In the genomic region with DNA sequence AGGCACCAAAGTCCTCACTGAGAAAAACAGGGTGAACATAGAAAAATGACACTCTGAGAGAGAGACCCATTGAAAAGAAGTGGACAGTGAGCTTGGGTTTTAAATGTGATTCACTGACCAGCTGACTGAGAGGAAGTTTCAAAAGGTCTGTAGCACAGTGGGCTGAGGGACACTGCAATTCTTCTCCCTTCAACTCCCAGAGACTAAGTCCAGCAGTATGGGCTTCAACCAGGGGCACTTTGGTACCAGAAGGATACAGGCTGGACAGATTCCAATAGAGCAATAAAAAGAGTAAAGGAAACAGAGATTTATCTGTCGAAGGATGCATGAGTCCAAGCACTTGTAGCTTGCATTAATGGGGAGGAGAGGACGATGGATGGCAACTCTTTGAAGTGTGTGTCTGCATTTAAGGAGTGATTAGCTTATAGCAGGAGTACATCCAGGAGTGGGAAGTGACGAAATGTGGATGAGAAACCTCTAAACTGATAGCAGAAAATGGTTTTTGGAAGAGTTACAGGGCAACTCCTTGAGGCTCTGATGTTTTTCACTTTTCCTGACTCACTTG, we compare ENCODE assay signal across 14 cellular contexts.
DNase-seq lines count a peak whose midpoint lies in the region; ATAC-seq and TF ChIP-seq lines count a peak whose summit lies in the region.
"Had no signal": no experiment of that assay in that cellular context is flagged by ENCODE, and none has a peak within 500 bp of the region (broad histone marks: within the 10 kb centered on the region; RNA-seq: fewer than 3 reads in every experiment).

No MANE protein-coding gene starts in this region.

- intact Hi-C loops in heart right ventricle (cut with DNase I) (loop anchor here in 1 of 10 donors (10.0 kb wide), 2 partner anchors 115 to 465 kb away; a partner anchor contains a TSS), cardiac septum (cut with DNase I) (loop anchor here (5.0 to 10.0 kb wide), 3 partner anchors 73 to 265 kb away; no protein-coding TSS in a partner anchor), left lung (cut with DNase I) (no loop called here), dorsolateral prefrontal cortex (cut with DNase I) (no loop called here)
- intact Hi-C loops in activated T-helper 1 cell treated with anti-CD3 and anti-CD28 coated beads, Interleukin-12 subunit alpha, Interleukin-12 subunit beta, Interleukin-2, Interleukin-4 antibody, amounts not matched to agents 30 ng/mL and 10 ng/mL and 1 ng/mL, durations not matched to agents 14 hours and 24 hours and 36 hours (cut with micrococcal nuclease) = loop anchor here (5.0 kb wide), 1 partner anchor 132 kb away; no protein-coding TSS in a partner anchor

- H3K4me3 ChIP-seq in heart right ventricle (no peak overlapping the region), left lung (no peak overlapping the region), upper lobe of left lung (no peak overlapping the region), dorsolateral prefrontal cortex (no peak overlapping the region)
- H3K4me3 ChIP-seq: testis had no signal

- H3K9me3 Mint-ChIP-seq in activated T-helper 1 cell treated with anti-CD3 and anti-CD28 coated beads, Interleukin-12 subunit alpha, Interleukin-12 subunit beta, Interleukin-2, Interleukin-4 antibody, amounts not matched to agents 30 ng/mL and 10 ng/mL and 1 ng/mL, durations not matched to agents 14 hours and 24 hours and 36 hours = peaks cover 3% of the 10 kb centered on the region
- no peaks in the 10 kb centered on the region for H3K9me3 Mint-ChIP-seq in nephron progenitor cell

- TF ChIP-seq CTCF in heart right ventricle (IDR thresholded peaks at IDR 0.05) (no peak), left lung (IDR thresholded peaks at IDR 0.05) (no peak), upper lobe of left lung (IDR thresholded peaks at IDR 0.05) (no peak), nephron progenitor cell (IDR thresholded peaks at IDR 0.05) (no peak), dorsolateral prefrontal cortex (IDR thresholded peaks at IDR 0.05 in 54 of 56, conservative IDR thresholded peaks at IDR 0.05 in 2 of 56; ENCODE audit: low read depth in 1 of 56, partially characterized antibody in 56 of 56) (no peak)

- no peak for TF ChIP-seq EP300 in upper lobe of left lung (IDR thresholded peaks at IDR 0.05)

- no peak for TF ChIP-seq POLR2A in upper lobe of left lung (IDR thresholded peaks at IDR 0.05)

- peaks cover 0 to 51% (median 36%) of the 10 kb centered on the region in 9 donors for H3K4me1 ChIP-seq in heart right ventricle
- H3K4me1 ChIP-seq in left lung = peaks cover 6 to 34% of the 10 kb centered on the region in 2 donors
- H3K4me1 ChIP-seq in upper lobe of left lung = peaks cover 7 to 19% (median 15%) of the 10 kb centered on the region in 4 donors

- 46 to 57% methylated on average over 3 of the region's 3 CpGs for WGBS in heart right ventricle, 2 donors
- 51 to 54% methylated on average over 3 of the region's 3 CpGs for WGBS in upper lobe of left lung, 2 donors

- H3K36me3 ChIP-seq in heart right ventricle (no peaks in the 10 kb centered on the region), left lung (no peaks in the 10 kb centered on the region), upper lobe of left lung (no peaks in the 10 kb centered on the region)

- ATAC-seq in heart right ventricle (peak in 4 of 8 donors; percentile 16 to 39 (median 30)), left lung (peak; percentile 40), upper lobe of left lung (ENCODE audit: low FRiP score in 2 of 2) (peak in 1 of 2 donors; percentile 39), HG03095 (IDR thresholded peaks at IDR 0.05; ENCODE audit: unreplicated experiment) (no peak)

- H3K9me3 ChIP-seq in heart right ventricle (no peaks in the 10 kb centered on the region), left lung (peaks cover 0 to 2% of the 10 kb centered on the region in 2 donors), upper lobe of left lung (no peaks in the 10 kb centered on the region)
- H3K9me3 ChIP-seq: testis had no signal

- H3K4me3 Mint-ChIP-seq in activated T-helper 1 cell treated with anti-CD3 and anti-CD28 coated beads, Interleukin-12 subunit alpha, Interleukin-12 subunit beta, Interleukin-2, Interleukin-4 antibody, amounts not matched to agents 30 ng/mL and 10 ng/mL and 1 ng/mL, durations not matched to agents 14 hours and 24 hours and 36 hours = no peak overlapping the region
- no peak overlapping the region for H3K4me3 Mint-ChIP-seq in nephron progenitor cell
- H3K4me3 Mint-ChIP-seq: activated CD4-positive, alpha-beta T cell treated with anti-CD3 and anti-CD28 coated beads for 36 hours had no signal

- peak overlapping the region; percentile 8 for H3K27ac Mint-ChIP-seq in activated T-helper 1 cell treated with anti-CD3 and anti-CD28 coated beads, Interleukin-12 subunit alpha, Interleukin-12 subunit beta, Interleukin-2, Interleukin-4 antibody, amounts not matched to agents 30 ng/mL and 10 ng/mL and 1 ng/mL, durations not matched to agents 14 hours and 24 hours and 36 hours
- H3K27ac Mint-ChIP-seq in nephron progenitor cell = no peak overlapping the region
- H3K27ac Mint-ChIP-seq: activated CD4-positive, alpha-beta T cell treated with anti-CD3 and anti-CD28 coated beads for 36 hours had no signal

- no peak for DNase-seq in heart right ventricle
- no peak for DNase-seq in cardiac septum (ENCODE audit: low spot score)
- DNase-seq in activated T-helper 1 cell treated with anti-CD3 and anti-CD28 coated beads, Interleukin-12 subunit alpha, Interleukin-12 subunit beta, Interleukin-2, Interleukin-4 antibody, amounts not matched to agents 30 ng/mL and 10 ng/mL and 1 ng/mL, durations not matched to agents 14 hours and 24 hours and 36 hours (ENCODE audit: low spot score) = no peak
- no peak for DNase-seq in left lung
- no peak for DNase-seq in upper lobe of left lung
- DNase-seq in nephron progenitor cell = no peak
- DNase-seq in dorsolateral prefrontal cortex = no peak
- DNase-seq: activated CD4-positive, alpha-beta T cell treated with anti-CD3 and anti-CD28 coated beads for 36 hours; NCI-H187 treated with DMSO at 0.1 percent for 48 hours; NCI-H526; T-helper 2 cell; testis had no signal

- H3K27me3 Mint-ChIP-seq in activated T-helper 1 cell treated with anti-CD3 and anti-CD28 coated beads, Interleukin-12 subunit alpha, Interleukin-12 subunit beta, Interleukin-2, Interleukin-4 antibody, amounts not matched to agents 30 ng/mL and 10 ng/mL and 1 ng/mL, durations not matched to agents 14 hours and 24 hours and 36 hours (ENCODE audit: insufficient read depth) = peaks cover 2% of the 10 kb centered on the region
- H3K27me3 Mint-ChIP-seq in nephron progenitor cell (ENCODE audit: low read depth, poor library complexity) = peaks cover 2% of the 10 kb centered on the region
- H3K27me3 Mint-ChIP-seq: activated CD4-positive, alpha-beta T cell treated with anti-CD3 and anti-CD28 coated beads for 36 hours had no signal

- H3K27ac ChIP-seq in heart right ventricle = peak overlapping the region in 7 of 10 donors; percentile 19 to 79 (median 54)
- peak overlapping the region in 1 of 2 donors; percentile 60 for H3K27ac ChIP-seq in left lung
- peak overlapping the region in 3 of 4 donors; percentile 27 to 56 (median 38) for H3K27ac ChIP-seq in upper lobe of left lung
- H3K27ac ChIP-seq in dorsolateral prefrontal cortex = no peak overlapping the region
- H3K27ac ChIP-seq: HL-60, testis had no signal

- peaks cover 5% of the 10 kb centered on the region for H3K36me3 Mint-ChIP-seq in activated T-helper 1 cell treated with anti-CD3 and anti-CD28 coated beads, Interleukin-12 subunit alpha, Interleukin-12 subunit beta, Interleukin-2, Interleukin-4 antibody, amounts not matched to agents 30 ng/mL and 10 ng/mL and 1 ng/mL, durations not matched to agents 14 hours and 24 hours and 36 hours (ENCODE audit: low read depth)
- no peaks in the 10 kb centered on the region for H3K36me3 Mint-ChIP-seq in nephron progenitor cell (ENCODE audit: low read depth)

- H3K27me3 ChIP-seq in heart right ventricle = no peaks in the 10 kb centered on the region
- H3K27me3 ChIP-seq in left lung = no peaks in the 10 kb centered on the region
- H3K27me3 ChIP-seq in upper lobe of left lung = no peaks in the 10 kb centered on the region
- H3K27me3 ChIP-seq in dorsolateral prefrontal cortex = peaks cover 0 to 7% (median 0%) of the 10 kb centered on the region in 45 donors
- H3K27me3 ChIP-seq: testis had no signal

- peaks cover 23% of the 10 kb centered on the region for H3K4me1 Mint-ChIP-seq in activated T-helper 1 cell treated with anti-CD3 and anti-CD28 coated beads, Interleukin-12 subunit alpha, Interleukin-12 subunit beta, Interleukin-2, Interleukin-4 antibody, amounts not matched to agents 30 ng/mL and 10 ng/mL and 1 ng/mL, durations not matched to agents 14 hours and 24 hours and 36 hours (ENCODE audit: low read depth)
- H3K4me1 Mint-ChIP-seq in nephron progenitor cell = peaks cover 18% of the 10 kb centered on the region

Comparison
In these comparisons a context has a peak if more than half of its experiments do, and no peak if none do; other contexts are left out.
1. H3K27ac ChIP-seq: peak in heart right ventricle (7 of 10) and upper lobe of left lung (3 of 4); none in dorsolateral prefrontal cortex (0 of 59).
2. intact Hi-C loops: an anchor here in cardiac septum (5.0 to 10.0 kb wide) and activated T-helper 1 cell treated with anti-CD3 and anti-CD28 coated beads, Interleukin-12 subunit alpha, Interleukin-12 subunit beta, Interleukin-2, Interleukin-4 antibody, amounts not matched to agents 30 ng/mL and 10 ng/mL and 1 ng/mL, durations not matched to agents 14 hours and 24 hours and 36 hours (5.0 kb wide); none called in left lung and dorsolateral prefrontal cortex.